Comparison of ENCODE assay signal across 12 cellular contexts in genomic region chr2:12701786-12702660, GRCh38. TPM values are rescaled to one million over a fixed set of nuclear protein-coding genes. Genes with fewer than 3 reads are reported as not detected.
DNase-seq lines count a peak whose midpoint lies in the region; ATAC-seq and TF ChIP-seq lines count a peak whose summit lies in the region.
"Had no signal": no experiment of that assay in that cellular context is flagged by ENCODE, and none has a peak within 500 bp of the region (broad histone marks: within the 10 kb centered on the region; RNA-seq: fewer than 3 reads in every experiment).

No MANE protein-coding gene starts in this region.

- H2BK15ac ChIP-seq in mesendoderm (replicated peaks; ENCODE audit: low read depth) = no peak overlapping the region

- H2AK5ac ChIP-seq in mesendoderm (ENCODE audit: low read length) = no peak overlapping the region

- no peak overlapping the region for H3K56ac ChIP-seq in mesendoderm (ENCODE audit: low read length)

- no peak overlapping the region for H3K9ac ChIP-seq in mesendoderm (ENCODE audit: low read length)

- peak overlapping the region in 3 of 4 donors; percentile 4 to 75 (median 16) for H3K4me3 Mint-ChIP-seq in CD4-positive, CD25-positive, alpha-beta regulatory T cell
- peak overlapping the region; percentile 61 for H3K4me3 Mint-ChIP-seq in HFFc6
- H3K4me3 Mint-ChIP-seq: immature natural killer cell had no signal

- H3K27me3 ChIP-seq in CD4-positive, CD25-positive, alpha-beta regulatory T cell (ENCODE audit: control insufficient read depth, insufficient read depth, low read length) = no peaks in the 10 kb centered on the region
- H3K27me3 ChIP-seq in mesendoderm (ENCODE audit: insufficient read depth, low read length, poor library complexity) = no peaks in the 10 kb centered on the region
- H3K27me3 ChIP-seq: Peyer's patch had no signal

- H3K4me1 ChIP-seq in CD4-positive, CD25-positive, alpha-beta regulatory T cell (ENCODE audit: control insufficient read depth, insufficient read depth, low read length, poor library complexity, severe bottlenecking) = peaks cover 36% of the 10 kb centered on the region
- H3K4me1 ChIP-seq in mesendoderm (ENCODE audit: control insufficient read depth, low read depth, low read length) = no peaks in the 10 kb centered on the region
- H3K4me1 ChIP-seq: Peyer's patch had no signal

- no peak overlapping the region for H4K8ac ChIP-seq in mesendoderm (ENCODE audit: low read depth, low read length)

- no peak overlapping the region for H3K4me2 ChIP-seq in mesendoderm (ENCODE audit: low read length)

- peaks cover 0 to 2% (median 0%) of the 10 kb centered on the region in 7 donors for H3K9me3 Mint-ChIP-seq in CD4-positive, CD25-positive, alpha-beta regulatory T cell
- H3K9me3 Mint-ChIP-seq in HFFc6 = no peaks in the 10 kb centered on the region
- H3K9me3 Mint-ChIP-seq: immature natural killer cell had no signal

- no peak overlapping the region for H3K23ac ChIP-seq in mesendoderm (ENCODE audit: low read length)

- no peak overlapping the region for H4K5ac ChIP-seq in mesendoderm (ENCODE audit: low read length)

- peaks cover 6 to 49% (median 38%) of the 10 kb centered on the region in 4 donors for H3K4me1 Mint-ChIP-seq in CD4-positive, CD25-positive, alpha-beta regulatory T cell
- peaks cover 34% of the 10 kb centered on the region for H3K4me1 Mint-ChIP-seq in HFFc6 (ENCODE audit: low read depth)

- no peaks in the 10 kb centered on the region for H3K27me3 Mint-ChIP-seq in CD4-positive, CD25-positive, alpha-beta regulatory T cell
- H3K27me3 Mint-ChIP-seq in HFFc6 (ENCODE audit: insufficient read depth) = peaks cover 2% of the 10 kb centered on the region; the same call in 1 of the 2 replicates

- H3K27ac ChIP-seq in CD4-positive, CD25-positive, alpha-beta regulatory T cell (ENCODE audit: insufficient read depth, low read length, poor library complexity, severe bottlenecking) = no peak overlapping the region
- no peak overlapping the region for H3K27ac ChIP-seq in mesendoderm (ENCODE audit: low read depth, low read length)
- H3K27ac ChIP-seq: Peyer's patch had no signal

- TF ChIP-seq CTCF in HFFc6 (IDR thresholded peaks at IDR 0.05) = no peak

- no peaks in the 10 kb centered on the region for H3K9me3 ChIP-seq in CD4-positive, CD25-positive, alpha-beta regulatory T cell (ENCODE audit: control insufficient read depth in 2 of 2, low read length in 2 of 2)
- H3K9me3 ChIP-seq: Peyer's patch had no signal

- peak overlapping the region; percentile 37 to 91 (median 48) for H3K27ac Mint-ChIP-seq in CD4-positive, CD25-positive, alpha-beta regulatory T cell
- H3K27ac Mint-ChIP-seq in HFFc6 = peak overlapping the region; percentile 93

- no peak overlapping the region for H2BK5ac ChIP-seq in mesendoderm (ENCODE audit: low read length)

- H3K18ac ChIP-seq in mesendoderm (ENCODE audit: low read length) = no peak overlapping the region

- H2BK120ac ChIP-seq in mesendoderm (ENCODE audit: low read depth, low read length) = no peak overlapping the region

- no peaks in the 10 kb centered on the region for H3K79me1 ChIP-seq in mesendoderm (ENCODE audit: low read length)

- no peaks in the 10 kb centered on the region for H3K36me3 ChIP-seq in CD4-positive, CD25-positive, alpha-beta regulatory T cell (ENCODE audit: control insufficient read depth, insufficient read depth, low read length)
- no peaks in the 10 kb centered on the region for H3K36me3 ChIP-seq in mesendoderm (ENCODE audit: control insufficient read depth, insufficient read depth, low read length)
- H3K36me3 ChIP-seq: Peyer's patch had no signal

- H3K79me2 ChIP-seq in mesendoderm (ENCODE audit: control insufficient read depth, insufficient read depth, low read length) = no peaks in the 10 kb centered on the region

- H3K36me3 Mint-ChIP-seq in CD4-positive, CD25-positive, alpha-beta regulatory T cell = no peaks in the 10 kb centered on the region
- H3K36me3 Mint-ChIP-seq in HFFc6 (ENCODE audit: low read depth) = no peaks in the 10 kb centered on the region
- H3K36me3 Mint-ChIP-seq: immature natural killer cell had no signal

- peak in 1 of 3 donors; percentile 34 for DNase-seq in CD4-positive, CD25-positive, alpha-beta regulatory T cell
- DNase-seq in HFFc6 (peak; percentile 63), amniotic epithelial cell (ENCODE audit: low read depth) (peak; percentile 84), iris pigment epithelial cell (ENCODE audit: low read depth) (peak; percentile 78), MV-4-11 (lab: John Stamatoyannopoulos, UW) (no peak), mesendoderm (no peak), retina (no peak), UCSD-AML1 (lab: John Stamatoyannopoulos, UW; ENCODE audit: unreplicated experiment) (no peak)
- DNase-seq: GOT3, immature natural killer cell, NCI-H1436 treated with DMSO at 0.1 percent for 48 hours, Peyer's patch had no signal

- no CpG with 5 or more reads among the region's 9 CpGs for WGBS in mesendoderm (ENCODE audit: extremely low coverage, insufficient coverage, low lambda C conversion rate)

- no peak overlapping the region for H3K4ac ChIP-seq in mesendoderm (ENCODE audit: low read depth, low read length)

- peak; percentile 50 for ATAC-seq in CD4-positive, CD25-positive, alpha-beta regulatory T cell (ENCODE audit: low read depth in 2 of 2)

- H3K4me3 ChIP-seq in CD4-positive, CD25-positive, alpha-beta regulatory T cell (ENCODE audit: low read depth, low read length) = peak overlapping the region; percentile 40
- H3K4me3 ChIP-seq in mesendoderm (ENCODE audit: low read length) = no peak overlapping the region
- H3K4me3 ChIP-seq: Peyer's patch had no signal

RNA-seq across cellular contexts. Expression of gene TRIB2, which starts 14.7 kb away (rescaled TPM):
- 180 TPM for total RNA-seq in CD4-positive, CD25-positive, alpha-beta regulatory T cell
- polyA plus RNA-seq in CD4-positive, CD25-positive, alpha-beta regulatory T cell = 100 to 1,000 TPM in 3 of 4 donors, 10 to 100 TPM in 1; 87.6 to 131 (median 109) TPM
- 10 to 100 TPM; 13.6 to 22.9 (median 16.8) TPM for total RNA-seq in HFFc6 (2021; fragmentation: NEBNext Ultra II Directional; extraction: Animal tissue kit (Norgen Biotek cat#: 25700))
- polyA plus RNA-seq in mesendoderm (2013, experiment 1 of 2) = 26.0 TPM
- polyA plus RNA-seq in mesendoderm (2013, experiment 2 of 2) = 27.0 TPM

Comparison
In these comparisons a context has a peak if more than half of its experiments do, and no peak if none do; other contexts are left out.
1. DNase-seq: peak in HFFc6 (single experiment), amniotic epithelial cell (single experiment) and iris pigment epithelial cell (single experiment); none in MV-4-11 (single experiment), mesendoderm (single experiment), retina (single experiment) and UCSD-AML1 (single experiment).